9 cellular contexts compared by ENCODE assay signal in genomic region chr6:41505084-41506049, GRCh38. TPM values are rescaled to one million over a fixed set of nuclear protein-coding genes. Genes with fewer than 3 reads are reported as not detected.
A peak's percentile ranks its signal among the peaks of the same experiment; 100 is the strongest.
DNase-seq lines count a peak whose midpoint lies in the region; ATAC-seq, FAIRE-seq and TF ChIP-seq lines count a peak whose summit lies in the region.
"Had no signal": no experiment of that assay in that cellular context is flagged by ENCODE, and none has a peak within 500 bp of the region (broad histone marks: within the 10 kb centered on the region; RNA-seq: fewer than 3 reads in every experiment).

No MANE protein-coding gene starts in this region.

- H3K4me3 ChIP-seq in breast epithelium (peak overlapping the region; percentile 34 to 74 (median 51)), small intestine (ENCODE audit: low read depth in 1 of 2, low read length in 2 of 2) (peak overlapping the region in 1 of 2 donors; percentile 18)

- intact Hi-C loops in breast epithelium (cut with DNase I; ENCODE audit: low total_unique reads), result no loop called here

- FAIRE-seq in small intestine (lab: Jason Lieb, UNC), result no peak

- no peak for TF ChIP-seq CTCF in breast epithelium (IDR thresholded peaks at IDR 0.05)

- H3K27ac ChIP-seq in breast epithelium, result peak overlapping the region; percentile 89 to 94
- peak overlapping the region in 1 of 2 donors; percentile 55 for H3K27ac ChIP-seq in small intestine (ENCODE audit: low read depth in 1 of 2, low read length in 1 of 2)
- H3K27ac ChIP-seq: epithelial cell of prostate had no signal

- 8 to 16% (median 9%) methylated on average over 51 to 62 of the region's 62 CpGs for WGBS in small intestine, 3 donors

- DNase-seq in AG08396 (ENCODE audit: low spot score), result peak; percentile 88
- DNase-seq in NAMALWA (ENCODE audit: low spot score), result peak; percentile 40
- DNase-seq in breast epithelium (ENCODE audit: low spot score in 2 of 2), result peak; percentile 57 to 66
- DNase-seq in islet precursor cell, result peak; percentile 82
- DNase-seq in small intestine, result peak; percentile 32

- ATAC-seq in GM18505 (IDR thresholded peaks at IDR 0.05; ENCODE audit: unreplicated experiment) (peak; percentile 51), HG02973 (IDR thresholded peaks at IDR 0.05; ENCODE audit: unreplicated experiment) (no peak), HG02571 (IDR thresholded peaks at IDR 0.05; ENCODE audit: unreplicated experiment) (no peak)

- no peaks in the 10 kb centered on the region for H3K27me3 ChIP-seq in breast epithelium
- H3K27me3 ChIP-seq in small intestine (ENCODE audit: control insufficient read depth in 2 of 2, insufficient read depth in 2 of 2, low read length in 2 of 2), result peaks cover 3 to 11% of the 10 kb centered on the region in 2 donors

- no peaks in the 10 kb centered on the region for H3K9me3 ChIP-seq in breast epithelium
- no peaks in the 10 kb centered on the region for H3K9me3 ChIP-seq in small intestine (ENCODE audit: control insufficient read depth, low read depth)

- peaks cover 0 to 7% of the 10 kb centered on the region in 2 donors for H3K4me1 ChIP-seq in breast epithelium
- no peaks in the 10 kb centered on the region for H3K4me1 ChIP-seq in small intestine (ENCODE audit: control insufficient read depth in 2 of 2, insufficient read depth in 1 of 2, low read depth in 1 of 2, low read length in 1 of 2)

- TF ChIP-seq POLR2A in GM18505 (IDR thresholded peaks at IDR 0.05; ENCODE audit: borderline replicate concordance, extremely low read depth, insufficient read depth, insufficient read length) (no peak), breast epithelium (IDR thresholded peaks at IDR 0.05) (no peak)

- H3K36me3 ChIP-seq in breast epithelium, result no peaks in the 10 kb centered on the region
- no peaks in the 10 kb centered on the region for H3K36me3 ChIP-seq in small intestine (ENCODE audit: control insufficient read depth in 2 of 2, insufficient read depth in 2 of 2, low read length in 2 of 2)

RNA-seq across cellular contexts. Expression of gene FOXP4, which starts 40.8 kb away (rescaled TPM):
- total RNA-seq in breast epithelium, result 10 to 100 TPM in 1 of 3 donors, 1 to 10 TPM in 2; 5.1 to 11.0 (median 5.6) TPM
- polyA plus RNA-seq in small intestine, result 10 to 100 TPM; 13.8 to 18.5 (median 14.3) TPM

Comparison
In these comparisons a context has a peak if more than half of its experiments do, and no peak if none do; other contexts are left out.
1. DNase-seq: peak in every context shown above with its lines; median percentile 88 in AG08396; 82 in islet precursor cell; 62 in breast epithelium; 40 in NAMALWA; 32 in small intestine.